In the genomic region with DNA sequence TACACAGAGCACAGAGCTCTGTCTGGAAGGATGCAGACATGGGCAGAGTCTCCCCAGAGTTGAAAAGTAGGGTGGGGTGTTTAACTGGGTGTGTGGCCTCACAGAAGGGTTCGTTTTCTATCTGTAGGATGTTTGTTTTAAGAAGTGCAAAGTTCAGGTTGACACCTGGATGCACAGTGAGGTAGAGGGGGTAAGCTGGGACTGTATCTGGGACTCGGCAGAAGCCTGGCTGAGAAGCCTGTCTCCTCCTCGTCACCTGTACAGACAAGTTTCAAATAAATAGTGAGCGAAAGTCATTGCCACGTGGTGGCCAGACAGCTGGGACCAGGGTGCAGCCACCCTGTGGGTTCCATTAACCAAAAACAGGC, we compare ENCODE assay signal across 16 cellular contexts.
A peak's percentile ranks its signal among the peaks of the same experiment; 100 is the strongest.
DNase-seq lines count a peak whose midpoint lies in the region; ATAC-seq, FAIRE-seq and TF ChIP-seq lines count a peak whose summit lies in the region.
"Had no signal": no experiment of that assay in that cellular context is flagged by ENCODE, and none has a peak within 500 bp of the region (broad histone marks: within the 10 kb centered on the region; RNA-seq: fewer than 3 reads in every experiment).

No MANE protein-coding gene starts in this region.

- TF ChIP-seq CTCF in heart right ventricle (IDR thresholded peaks at IDR 0.05) (no peak), mucosa of descending colon (IDR thresholded peaks at IDR 0.05) (no peak)

- H3K27ac ChIP-seq in right cardiac atrium (ENCODE audit: low read length) (no peak overlapping the region), heart right ventricle (no peak overlapping the region)
- H3K27ac ChIP-seq: BLaER1 treated with 17β-estradiol and CSF1 and Interleukin-3, amounts not matched to agents 10 nM and 100 nM; HL-60 had no signal

- H3K27me3 ChIP-seq in right cardiac atrium (ENCODE audit: control insufficient read depth, insufficient read depth) (no peaks in the 10 kb centered on the region), heart right ventricle (peaks cover 0 to 8% (median 0%) of the 10 kb centered on the region in 7 donors)
- H3K27me3 ChIP-seq: MG63 had no signal

- 93% methylated on average over 5 of the region's 5 CpGs for WGBS in right cardiac atrium
- 94 to 97% methylated on average over 5 of the region's 5 CpGs for WGBS in heart right ventricle, 2 donors

- ATAC-seq in right cardiac atrium (no peak), heart right ventricle (no peak), mucosa of descending colon (peak; percentile 65)
- ATAC-seq: Panc1 had no signal

- H3K36me3 ChIP-seq in heart right ventricle (no peaks in the 10 kb centered on the region), mucosa of descending colon (ENCODE audit: low read depth) (no peaks in the 10 kb centered on the region)
- H3K36me3 ChIP-seq: BLaER1 treated with 17β-estradiol and CSF1 and Interleukin-3, amounts not matched to agents 10 nM and 100 nM; MG63 had no signal

- H3K4me1 ChIP-seq in right cardiac atrium (ENCODE audit: control insufficient read depth, insufficient read depth, low read length) (no peaks in the 10 kb centered on the region), heart right ventricle (peaks cover 0 to 10% (median 0%) of the 10 kb centered on the region in 9 donors), mucosa of descending colon (ENCODE audit: low read depth) (no peaks in the 10 kb centered on the region)

- H3K9me3 ChIP-seq in right cardiac atrium (ENCODE audit: control insufficient read depth, low read length) (no peaks in the 10 kb centered on the region), heart right ventricle (no peaks in the 10 kb centered on the region), mucosa of descending colon (no peaks in the 10 kb centered on the region)
- H3K9me3 ChIP-seq: BLaER1 treated with 17β-estradiol and CSF1 and Interleukin-3, amounts not matched to agents 10 nM and 100 nM; MG63 had no signal

- no peak for FAIRE-seq in RCC 7860 (lab: Jason Lieb, UNC)

- DNase-seq in right cardiac atrium, result peak in 2 of 3 donors; percentile 2 to 19
- DNase-seq in heart right ventricle, result no peak
- DNase-seq in NCI-H2171 treated with DMSO at 0.1 percent for 48 hours (lab: John Stamatoyannopoulos, UW), result peak; percentile 82
- DNase-seq in mucosa of descending colon, result no peak
- DNase-seq in RCC 7860 (ENCODE audit: low spot score), result no peak
- no peak for DNase-seq in globus pallidus (ENCODE audit: low spot score)
- no peak for DNase-seq in SHP77 treated with DMSO at 0.1 percent for 48 hours (lab: John Stamatoyannopoulos, UW)
- DNase-seq: GF-D8, H9, Kasumi-1, MG63, NCI-H1048, NCI-H2029 had no signal

- intact Hi-C loops in right cardiac atrium (cut with DNase I), result no loop called here
- intact Hi-C loops in heart right ventricle (cut with DNase I), result no loop called here
- intact Hi-C loops in mucosa of descending colon (cut with DNase I, micrococcal nuclease), result no loop called here

- H3K4me3 ChIP-seq in right cardiac atrium (ENCODE audit: low read length) (no peak overlapping the region), heart right ventricle (no peak overlapping the region), mucosa of descending colon (no peak overlapping the region)
- H3K4me3 ChIP-seq: BLaER1 treated with 17β-estradiol and CSF1 and Interleukin-3, amounts not matched to agents 10 nM and 100 nM; MG63 had no signal

Comparison
In these comparisons a context has a peak if more than half of its experiments do, and no peak if none do; other contexts are left out.
1. DNase-seq: peak in right cardiac atrium (2 of 3) and NCI-H2171 treated with DMSO at 0.1 percent for 48 hours (single experiment); none in heart right ventricle (0 of 2), mucosa of descending colon (0 of 3), RCC 7860 (single experiment), globus pallidus (single experiment) and SHP77 treated with DMSO at 0.1 percent for 48 hours (single experiment).